Comparison of ENCODE assay signal across 8 cellular contexts in the genomic region with DNA sequence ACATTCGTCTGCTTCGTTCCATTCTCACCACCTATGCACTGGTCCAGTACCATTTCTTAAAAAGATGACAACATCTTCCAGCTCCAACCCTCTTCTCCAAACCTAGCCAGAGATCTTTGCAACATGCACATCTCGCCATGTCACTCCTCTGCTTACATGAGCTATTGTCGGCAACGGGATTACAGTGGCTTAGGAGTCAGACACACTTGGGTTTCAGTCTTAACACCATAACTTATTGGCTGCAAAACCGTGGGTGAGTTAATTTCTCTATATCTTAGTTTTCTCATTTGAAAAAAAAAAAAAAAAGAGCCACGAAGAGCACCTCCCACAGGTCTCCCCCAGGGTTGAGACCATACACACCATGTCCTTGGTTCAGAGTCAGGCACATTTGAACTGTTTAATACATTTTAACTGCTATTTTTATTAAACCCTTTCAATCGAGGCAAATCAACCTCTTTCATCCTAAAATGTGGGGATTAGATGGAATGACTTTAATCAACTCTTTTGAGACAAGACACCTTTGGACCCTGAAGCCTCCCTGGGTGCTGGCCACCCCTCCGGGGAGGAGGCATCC. TPM values are rescaled to one million over a fixed set of nuclear protein-coding genes. Genes with fewer than 3 reads are reported as not detected.
DNase-seq lines count a peak whose midpoint lies in the region; ATAC-seq, FAIRE-seq and TF ChIP-seq lines count a peak whose summit lies in the region.

No MANE protein-coding gene starts in this region.

- H3K27ac Mint-ChIP-seq in H9 = no peak overlapping the region

- no peak overlapping the region for H2AK5ac ChIP-seq in H9 (ENCODE audit: insufficient read length, low read length)

- H3K27me3 Mint-ChIP-seq in H9 (ENCODE audit: low read depth) = peaks cover 26% of the 10 kb centered on the region

- TF ChIP-seq POLR2A in gastrocnemius medialis (IDR thresholded peaks at IDR 0.05) = no peak
- TF ChIP-seq POLR2A in H54 (IDR thresholded peaks at IDR 0.05; ENCODE audit: low read depth, low read length) = no peak

- ATAC-seq in gastrocnemius medialis = no peak

- peak overlapping the region; percentile 58 for H3K18ac ChIP-seq in H9 (ENCODE audit: insufficient read length, low read depth, low read length)

- H3K9ac ChIP-seq in H9 (ENCODE audit: extremely low read depth, insufficient read length, low read length) = peak overlapping the region; percentile 68

- no peaks in the 10 kb centered on the region for H3K36me3 Mint-ChIP-seq in H9 (ENCODE audit: insufficient read depth in 1 of 3, low read depth in 3 of 3)

- H3K9me3 ChIP-seq in H9 (ENCODE audit: control insufficient read depth, low read depth, low read length) = no peaks in the 10 kb centered on the region
- H3K9me3 ChIP-seq in SJCRH30 (replicated peaks) = no peaks in the 10 kb centered on the region
- H3K9me3 ChIP-seq in gastrocnemius medialis = no peaks in the 10 kb centered on the region

- H2AFZ ChIP-seq in H9 (ENCODE audit: low read length) = no peak overlapping the region

- DNase-seq in H9 (no peak), SJCRH30 (peak in 1 of 2 experiments; percentile 10), fibroblast of mammary gland (ENCODE audit: low read depth) (no peak), gastrocnemius medialis (no peak), Ammon's horn (ENCODE audit: low spot score) (no peak), superior temporal gyrus (ENCODE audit: extremely low spot score) (no peak), nucleus accumbens (lab: John Stamatoyannopoulos, UW) (no peak), H54 (ENCODE audit: insufficient read length, low spot score) (no peak)

- H4K8ac ChIP-seq in H9 (replicated peaks; ENCODE audit: insufficient read length, low read depth, low read length) = no peak overlapping the region

- H2BK15ac ChIP-seq in H9 (ENCODE audit: low read depth, low read length) = no peak overlapping the region

- H3K4me1 ChIP-seq in H9 (ENCODE audit: insufficient read depth, low read length) = peaks cover 7% of the 10 kb centered on the region; the same call in 1 of the 2 replicates
- no peaks in the 10 kb centered on the region for H3K4me1 ChIP-seq in SJCRH30
- peaks cover 0 to 7% of the 10 kb centered on the region in 2 donors for H3K4me1 ChIP-seq in gastrocnemius medialis

- H3T11ph ChIP-seq in H9 (ENCODE audit: low read length) = no peak overlapping the region

- H4K20me1 ChIP-seq in H9 (ENCODE audit: control insufficient read depth, insufficient read depth, insufficient read length) = no peaks in the 10 kb centered on the region

- H3K9me3 Mint-ChIP-seq in H9 = no peaks in the 10 kb centered on the region

- H3K4me3 Mint-ChIP-seq in H9 = peak overlapping the region; percentile 64 to 81

- whole genome bisulfite sequencing in H9 (ENCODE audit: extremely low coverage, insufficient read length, low lambda C conversion rate) = no CpG with 5 or more reads among the region's 9 CpGs

- H2BK12ac ChIP-seq in H9 (ENCODE audit: insufficient read length, low read depth, low read length) = no peak overlapping the region

- in situ Hi-C loops in gastrocnemius medialis (cut with MboI; ENCODE audit: low sequenced_read_pairs in 4 of 4) = loop anchor here in 2 of 4 donors (25.0 kb wide), 2 partner anchors 100 to 250 kb away; no protein-coding TSS in a partner anchor

- intact Hi-C loops in gastrocnemius medialis (cut with DNase I; ENCODE audit: low total_unique reads) = no loop called here

- TF ChIP-seq CTCF in H9 (conservative IDR thresholded peaks at IDR 0.05) (no peak), fibroblast of mammary gland (conservative IDR thresholded peaks at IDR 0.05; ENCODE audit: control insufficient read depth, insufficient read depth, low read depth, low read length) (no peak), gastrocnemius medialis (IDR thresholded peaks at IDR 0.05 in 4 of 5, conservative IDR thresholded peaks at IDR 0.05 in 1 of 5) (no peak)

- peaks cover 21 to 30% of the 10 kb centered on the region in 2 experiments for H3K4me1 Mint-ChIP-seq in H9

- no peak overlapping the region for H2BK120ac ChIP-seq in H9 (ENCODE audit: low read depth, low read length, poor library complexity, severe bottlenecking)

- peak overlapping the region; percentile 89 for H3K4me2 ChIP-seq in H9 (ENCODE audit: insufficient read depth, insufficient read length, low read length)

- H3K4ac ChIP-seq in H9 (ENCODE audit: low read depth, low read length) = no peak overlapping the region

- no peak overlapping the region for H3K23ac ChIP-seq in H9 (ENCODE audit: insufficient read length, low read depth, low read length)

- H3K27ac ChIP-seq in H9 (ENCODE audit: insufficient read length, low read depth, low read length) = no peak overlapping the region
- H3K27ac ChIP-seq in SJCRH30 = peak overlapping the region; percentile 60
- no peak overlapping the region for H3K27ac ChIP-seq in gastrocnemius medialis

- FAIRE-seq in H54 (lab: Jason Lieb, UNC) = no peak

- no peak overlapping the region for H2BK20ac ChIP-seq in H9 (ENCODE audit: low read depth, low read length, poor library complexity, severe bottlenecking)

- no peaks in the 10 kb centered on the region; the same call in 1 of the 2 replicates for H3K27me3 ChIP-seq in H9 (ENCODE audit: insufficient read depth, low read length)
- no peaks in the 10 kb centered on the region for H3K27me3 ChIP-seq in SJCRH30
- H3K27me3 ChIP-seq in gastrocnemius medialis = peaks cover 37 to 44% (median 41%) of the 10 kb centered on the region in 3 donors

- no peaks in the 10 kb centered on the region for H3K79me1 ChIP-seq in H9 (ENCODE audit: insufficient read depth, low read depth, low read length, poor library complexity, severe bottlenecking)

- peaks cover 11% of the 10 kb centered on the region for H3K23me2 ChIP-seq in H9 (ENCODE audit: insufficient read length, low read depth, low read length, poor library complexity, severe bottlenecking)

- no peak overlapping the region for H2BK5ac ChIP-seq in H9 (ENCODE audit: insufficient read length, low read length)

- H3K36me3 ChIP-seq in SJCRH30 = no peaks in the 10 kb centered on the region
- H3K36me3 ChIP-seq in gastrocnemius medialis = no peaks in the 10 kb centered on the region

- H3K4me3 ChIP-seq in SJCRH30 = peak overlapping the region; percentile 62
- peak overlapping the region; percentile 46 for H3K4me3 ChIP-seq in fibroblast of mammary gland (ENCODE audit: control insufficient read depth, low read depth, low read length)
- H3K4me3 ChIP-seq in gastrocnemius medialis = peak overlapping the region; percentile 51 to 58 (median 53)

- no peak overlapping the region for H4K5ac ChIP-seq in H9 (ENCODE audit: insufficient read length, low read depth, low read length)

- no peak overlapping the region for H4K91ac ChIP-seq in H9 (ENCODE audit: insufficient read length, low read depth, low read length)

- no peak overlapping the region for H3K56ac ChIP-seq in H9 (ENCODE audit: insufficient read length, low read depth, low read length)

- H3K14ac ChIP-seq in H9 (ENCODE audit: insufficient read depth, low read length) = peak overlapping the region; percentile 75

- no peaks in the 10 kb centered on the region for H3K79me2 ChIP-seq in H9 (ENCODE audit: insufficient read depth, low read length)

RNA-seq across cellular contexts. Expression of a gene that starts 0.9 kb away (rescaled TPM):
- total RNA-seq in H9 (2021) (1.9 and 2.1 TPM in 2 replicates), gastrocnemius medialis (1 to 10 TPM in 3 of 4 donors, under 1 TPM in 1; 0.93 to 2.8 (median 1.6) TPM)
- total RNA-seq in SJCRH30 (2014; rRNA removed; shearing (Covaris generic)) = 3.9 TPM in 2 replicates

RNA-seq across cellular contexts. Expression of a gene that starts 27.4 kb away (rescaled TPM):
- total RNA-seq in H9 (2021) (0.33 and 0.68 TPM in 2 replicates), gastrocnemius medialis (1 to 10 TPM; 1.1 to 5.3 (median 2.1) TPM)
- total RNA-seq in SJCRH30 (2014; rRNA removed; shearing (Covaris generic)) = 0.04 and 0.08 TPM in 2 replicates
